25 cellular contexts compared by ENCODE assay signal in the genomic region with DNA sequence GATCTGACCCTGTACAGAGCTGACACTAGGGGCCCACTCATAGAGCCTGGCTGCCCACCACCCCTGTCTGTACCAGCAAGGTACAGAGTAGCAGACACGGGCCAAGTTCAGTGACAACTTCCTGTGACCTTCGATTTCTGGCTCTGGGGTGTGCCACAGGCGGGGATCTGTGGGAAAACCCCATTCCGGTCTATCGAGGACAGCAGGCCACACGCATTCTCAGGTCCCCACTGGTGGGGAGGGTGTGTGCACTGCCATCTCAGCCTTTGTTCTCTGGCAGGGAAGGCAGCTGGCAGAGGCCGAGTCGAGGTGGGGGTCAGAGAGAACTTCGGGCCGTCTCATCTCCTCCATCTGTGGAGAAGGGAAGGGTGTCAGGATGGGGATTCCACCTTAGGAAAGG. TPM values are rescaled to one million over a fixed set of nuclear protein-coding genes. Genes with fewer than 3 reads are reported as not detected.
"Had no signal": no experiment of that assay in that cellular context is flagged by ENCODE, and none has a peak within 500 bp of the region (broad histone marks: within the 10 kb centered on the region; RNA-seq: fewer than 3 reads in every experiment).

No MANE protein-coding gene starts in this region.

- H3K9me3 Mint-ChIP-seq: dendritic cell treated with granulocyte-macrophage colony-stimulating factor and Interleukin-4, amounts not matched to agents 40 ng/mL and 50 ng/mL, for 4 days; effector memory CD8-positive, alpha-beta T cell; memory B cell; naive thymus-derived CD4-positive, alpha-beta T cell; nephron progenitor cell; stimulated activated naive CD8-positive, alpha-beta T cell treated with anti-CD3 and anti-CD28 coated beads, Interleukin-15, Interleukin-2, amounts not matched to agents 100 ng/mL and 50 ng/mL, for 24 hours had no signal

- H3K4me1 Mint-ChIP-seq: memory B cell; naive thymus-derived CD4-positive, alpha-beta T cell; nephron progenitor cell had no signal

- H3K4me3 ChIP-seq: esophagus muscularis mucosa, gastrocnemius medialis, heart right ventricle, left lung, lower lobe of right lung, skin epidermis, testis, tibial nerve had no signal

- H3K27ac Mint-ChIP-seq: dendritic cell treated with granulocyte-macrophage colony-stimulating factor and Interleukin-4, amounts not matched to agents 40 ng/mL and 50 ng/mL, for 4 days; memory B cell; stimulated activated naive CD8-positive, alpha-beta T cell treated with anti-CD3 and anti-CD28 coated beads, Interleukin-15, Interleukin-2, amounts not matched to agents 100 ng/mL and 50 ng/mL, for 24 hours had no signal

- H3K27me3 Mint-ChIP-seq: dendritic cell treated with granulocyte-macrophage colony-stimulating factor and Interleukin-4, amounts not matched to agents 40 ng/mL and 50 ng/mL, for 4 days; effector memory CD8-positive, alpha-beta T cell; memory B cell; naive thymus-derived CD4-positive, alpha-beta T cell; stimulated activated naive CD8-positive, alpha-beta T cell treated with anti-CD3 and anti-CD28 coated beads, Interleukin-15, Interleukin-2, amounts not matched to agents 100 ng/mL and 50 ng/mL, for 24 hours had no signal

- DNase-seq: effector memory CD8-positive, alpha-beta T cell; gastrocnemius medialis; heart right ventricle; hypothalamus; kidney glomerular epithelial cell; left lung; lower lobe of right lung; midbrain; naive thymus-derived CD4-positive, alpha-beta T cell; nephron progenitor cell; stimulated activated CD4-positive, alpha-beta T cell treated with anti-CD3 and anti-CD28 coated beads, Interleukin-12 subunit alpha, Interleukin-12 subunit beta, amount 100 ng/mL, for 4 hours; testis had no signal

- H3K27me3 ChIP-seq: esophagus muscularis mucosa, gastrocnemius medialis, heart right ventricle, left lung, testis, tibial nerve had no signal

- H3K4me3 Mint-ChIP-seq: dendritic cell treated with granulocyte-macrophage colony-stimulating factor and Interleukin-4, amounts not matched to agents 40 ng/mL and 50 ng/mL, for 4 days; effector memory CD8-positive, alpha-beta T cell; memory B cell; naive thymus-derived CD4-positive, alpha-beta T cell; nephron progenitor cell; stimulated activated naive CD8-positive, alpha-beta T cell treated with anti-CD3 and anti-CD28 coated beads, Interleukin-15, Interleukin-2, amounts not matched to agents 100 ng/mL and 50 ng/mL, for 24 hours had no signal

- H3K9me3 ChIP-seq: esophagus muscularis mucosa, gastrocnemius medialis, heart right ventricle, left lung, lower lobe of right lung, testis, tibial nerve had no signal

- H3K4me1 ChIP-seq: gastrocnemius medialis, left lung, testis, tibial nerve had no signal

- H3K27ac ChIP-seq: epithelial cell of prostate, esophagus muscularis mucosa, gastrocnemius medialis, heart right ventricle, left lung, lower lobe of right lung, skin epidermis, testis, tibial nerve had no signal

RNA-seq across cellular contexts. Expression of gene FNDC8, which starts 10.7 kb away (rescaled TPM):
- total RNA-seq: esophagus muscularis mucosa; fibroblast of villous mesenchyme; gastrocnemius medialis; heart right ventricle; left lung; lower lobe of right lung; naive thymus-derived CD4-positive, alpha-beta T cell; omental fat pad; pulmonary artery endothelial cell; sciatic nerve; subcutaneous adipose tissue; tibial nerve; ureter had no signal
- polyA plus RNA-seq: heart right ventricle; naive thymus-derived CD4-positive, alpha-beta T cell had no signal

RNA-seq across cellular contexts. Expression of gene UNC45B, which starts 15.5 kb away (rescaled TPM):
- total RNA-seq: fibroblast of villous mesenchyme, pulmonary artery endothelial cell, subcutaneous adipose tissue, tibial nerve had no signal
